ENCODE assay signal across 24 cellular contexts in genomic region chr13:110648155-110648819, GRCh38. TPM values are rescaled to one million over a fixed set of nuclear protein-coding genes. Genes with fewer than 3 reads are reported as not detected.
A peak's percentile ranks its signal among the peaks of the same experiment; 100 is the strongest.
DNase-seq lines count a peak whose midpoint lies in the region; ATAC-seq and TF ChIP-seq lines count a peak whose summit lies in the region.
"Had no signal": no experiment of that assay in that cellular context is flagged by ENCODE, and none has a peak within 500 bp of the region (broad histone marks: within the 10 kb centered on the region; RNA-seq: fewer than 3 reads in every experiment).

No MANE protein-coding gene starts in this region.

- peaks cover 22% of the 10 kb centered on the region for H3K4me1 ChIP-seq in neural progenitor cell
- H3K4me1 ChIP-seq: Caco-2 had no signal

- no peak overlapping the region for H3K4me3 Mint-ChIP-seq in CD14-positive monocyte
- no peak overlapping the region for H3K4me3 Mint-ChIP-seq in IgD-negative memory B cell
- no peak overlapping the region for H3K4me3 Mint-ChIP-seq in WTC11
- H3K4me3 Mint-ChIP-seq in neural progenitor cell = no peak overlapping the region
- H3K4me3 Mint-ChIP-seq: activated CD4-positive, alpha-beta memory T cell treated with anti-CD3 and anti-CD28 coated beads for 36 hours; GM23338; neural crest cell had no signal

- H3K36me3 Mint-ChIP-seq in CD14-positive monocyte = peaks cover 75 to 92% of the 10 kb centered on the region in 2 donors
- peaks cover 4% of the 10 kb centered on the region for H3K36me3 Mint-ChIP-seq in IgD-negative memory B cell
- H3K36me3 Mint-ChIP-seq in WTC11 = peaks cover 8% of the 10 kb centered on the region; the same call in 1 of the 2 replicates
- H3K36me3 Mint-ChIP-seq in neural progenitor cell = peaks cover 12% of the 10 kb centered on the region

- H3K79me2 ChIP-seq in neural progenitor cell (ENCODE audit: low read depth) = no peaks in the 10 kb centered on the region

- no peak overlapping the region for H3K4me3 ChIP-seq in neural progenitor cell
- H3K4me3 ChIP-seq: dorsolateral prefrontal cortex, GM23338, lower lobe of right lung, mucosa of descending colon had no signal

- intact Hi-C loops in CD14-positive monocyte (cut with micrococcal nuclease) = loop anchor here in 1 of 2 donors (5.0 kb wide), 1 partner anchor 169 kb away; no protein-coding TSS in a partner anchor

- ATAC-seq in WTC11 (no peak), GM21381 (IDR thresholded peaks at IDR 0.05; ENCODE audit: unreplicated experiment) (no peak)
- ATAC-seq: GM23338; lower lobe of right lung; mucosa of descending colon; stimulated activated naive CD8-positive, alpha-beta T cell treated with anti-CD3 and anti-CD28 coated beads, Interleukin-15, Interleukin-2, amounts not matched to agents 100 U/mL and 50 U/mL, for 24 hours had no signal

- no peaks in the 10 kb centered on the region for H3K27me3 ChIP-seq in neural progenitor cell
- H3K27me3 ChIP-seq: dorsolateral prefrontal cortex had no signal

- TF ChIP-seq CTCF in CD14-positive monocyte (IDR thresholded peaks at IDR 0.05) (no peak), WTC11 (IDR thresholded peaks at IDR 0.05) (no peak), neural progenitor cell (IDR thresholded peaks at IDR 0.05) (no peak)

- H4K20me1 ChIP-seq in neural progenitor cell (ENCODE audit: low read depth) = peaks cover 5% of the 10 kb centered on the region

- POLR2A ChIA-PET in WTC11 (lab: Charles Lee) = no interaction called here

- H3K27me3 Mint-ChIP-seq in CD14-positive monocyte (ENCODE audit: low read depth in 3 of 3) (peaks cover 0 to 2% (median 0%) of the 10 kb centered on the region in 3 donors), IgD-negative memory B cell (no peaks in the 10 kb centered on the region), WTC11 (ENCODE audit: low read depth) (no peaks in the 10 kb centered on the region), neural progenitor cell (ENCODE audit: insufficient read depth, low read depth) (peaks cover 2% of the 10 kb centered on the region)
- H3K27me3 Mint-ChIP-seq: activated CD4-positive, alpha-beta memory T cell treated with anti-CD3 and anti-CD28 coated beads for 36 hours had no signal

- H3K27ac ChIP-seq in neural progenitor cell = no peak overlapping the region
- H3K27ac ChIP-seq: lower lobe of right lung had no signal

- peaks cover 10% of the 10 kb centered on the region for H3F3A ChIP-seq in neural progenitor cell (ENCODE audit: low read depth)

- DNase-seq in CD14-positive monocyte (ENCODE audit: low spot score) (no peak), WTC11 (ENCODE audit: low spot score) (no peak), neural progenitor cell (ENCODE audit: low spot score) (no peak), epidermal melanocyte (ENCODE audit: insufficient read length, low spot score) (no peak), NCI-H2029 (lab: John Stamatoyannopoulos, UW) (no peak)
- DNase-seq: activated CD4-positive, alpha-beta memory T cell treated with anti-CD3 and anti-CD28 coated beads for 36 hours; activated naive CD4-positive, alpha-beta T cell treated with Interleukin-2 at 50 U/mL for 16 hours; activated T-cell treated with anti-CD3 and anti-CD28 coated beads, Interleukin-2, amount 50 U/mL, for 1 hour; Caco-2; central memory CD4-positive, alpha-beta T cell; foreskin melanocyte; hippocampal formation; lower lobe of right lung; mucosa of descending colon; NCI-H1105 treated with DMSO at 0.1 percent for 48 hours; NCI-H2081; NCI-H446 treated with DMSO at 0.1 percent for 48 hours; stimulated activated CD4-positive, alpha-beta T cell treated with anti-CD3 and anti-CD28 coated beads, Interleukin-4, amount 100 ng/mL, for 24 hours; stimulated activated naive CD8-positive, alpha-beta T cell treated with anti-CD3 and anti-CD28 coated beads, Interleukin-15, Interleukin-2, amounts not matched to agents 100 U/mL and 50 U/mL, for 24 hours had no signal

- H2AFZ ChIP-seq in neural progenitor cell (replicated peaks) = no peak overlapping the region
- H2AFZ ChIP-seq: GM23338 had no signal

- H3K4me2 ChIP-seq in neural progenitor cell = no peak overlapping the region
- H3K4me2 ChIP-seq: GM23338 had no signal

- H3K9ac ChIP-seq in neural progenitor cell = no peak overlapping the region

- H3K36me3 ChIP-seq in neural progenitor cell = no peaks in the 10 kb centered on the region

- H3K4me1 Mint-ChIP-seq in CD14-positive monocyte = peaks cover 18% of the 10 kb centered on the region
- H3K4me1 Mint-ChIP-seq in IgD-negative memory B cell = peaks cover 17 to 19% (median 18%) of the 10 kb centered on the region in 3 donors
- peaks cover 4% of the 10 kb centered on the region for H3K4me1 Mint-ChIP-seq in WTC11
- H3K4me1 Mint-ChIP-seq in neural progenitor cell = peaks cover 23% of the 10 kb centered on the region

- H3K9me3 ChIP-seq in neural progenitor cell (ENCODE audit: low read depth) = no peaks in the 10 kb centered on the region
- H3K9me3 ChIP-seq: Caco-2, lower lobe of right lung, mucosa of descending colon had no signal

- H3K27ac Mint-ChIP-seq in CD14-positive monocyte = peak overlapping the region in 4 of 7 donors; percentile 60 to 75 (median 68)
- H3K27ac Mint-ChIP-seq in IgD-negative memory B cell = peak overlapping the region in 2 of 3 donors; percentile 76 to 81
- H3K27ac Mint-ChIP-seq in WTC11 = peak overlapping the region; percentile 80; the same call in 1 of the 2 replicates
- peak overlapping the region; percentile 72 for H3K27ac Mint-ChIP-seq in neural progenitor cell
- H3K27ac Mint-ChIP-seq: activated CD4-positive, alpha-beta memory T cell treated with anti-CD3 and anti-CD28 coated beads for 36 hours had no signal

- H3K9me3 Mint-ChIP-seq in CD14-positive monocyte (no peaks in the 10 kb centered on the region), IgD-negative memory B cell (no peaks in the 10 kb centered on the region), WTC11 (no peaks in the 10 kb centered on the region), neural progenitor cell (no peaks in the 10 kb centered on the region)
- H3K9me3 Mint-ChIP-seq: activated CD4-positive, alpha-beta memory T cell treated with anti-CD3 and anti-CD28 coated beads for 36 hours; GM23338; neural crest cell had no signal

- CTCF ChIA-PET in WTC11 (lab: Charles Lee) = interaction anchor here (0.7 to 1.8 kb wide), 4 partner anchors 33 to 277 kb away, joined by 3 to 6 read pairs (median 4); no protein-coding TSS in a partner anchor

TF ChIP-seq in WTC11, 78 proteins besides CTCF, POLR2A, EP300 and RAD21:
- TF ChIP-seq IRF2 (CRISPR knock-in tag; IDR thresholded peaks at IDR 0.05; ENCODE audit: borderline replicate concordance, low read depth) = no peak

RNA-seq across cellular contexts. Expression of gene NAXD, which starts 32.9 kb away (rescaled TPM):
- polyA plus RNA-seq in CD14-positive monocyte (1 to 10 TPM; 7.4 to 8.5 TPM), IgD-negative memory B cell (20.5 TPM)
- total RNA-seq in WTC11 (2021) (26.8 to 29.3 TPM (median 27.9 TPM) in 3 replicates), neural progenitor cell (ENCODE audit: low replicate concordance) (17.7 and 23.7 TPM in 2 replicates)

RNA-seq across cellular contexts. Expression of gene CARS2, which starts 57.6 kb away (rescaled TPM):
- polyA plus RNA-seq in CD14-positive monocyte (100 to 1,000 TPM; 130 to 227 TPM), IgD-negative memory B cell (68.5 TPM)
- total RNA-seq in WTC11 (2021) (39.9 to 50.9 TPM (median 50.0 TPM) in 3 replicates), neural progenitor cell (ENCODE audit: low replicate concordance) (50.0 and 61.4 TPM in 2 replicates)
